ENCODE assay signal across 2 cellular contexts in the genomic region with DNA sequence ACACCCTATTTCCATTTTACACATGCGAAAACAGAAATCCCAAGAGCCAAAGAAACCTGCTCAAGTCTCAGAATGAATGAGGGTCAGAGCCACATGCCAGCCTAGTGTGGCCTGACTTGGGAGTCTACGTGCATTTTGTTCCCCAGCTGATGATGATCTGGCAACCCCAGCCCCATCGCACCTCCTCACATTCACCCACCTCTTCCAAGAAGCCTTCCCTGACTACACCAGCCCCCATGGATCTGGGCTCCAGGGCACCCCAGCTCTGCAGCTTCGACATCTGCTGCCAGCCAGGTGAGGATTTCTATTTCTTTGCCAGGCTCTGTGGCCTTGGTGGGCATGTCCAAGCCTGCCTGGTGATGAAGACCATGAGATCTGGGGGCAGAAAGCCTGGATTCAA.
TF ChIP-seq lines count a peak whose summit lies in the region.

No MANE protein-coding gene starts in this region.

TF ChIP-seq in HEK293, 187 proteins besides CTCF, POLR2A, EP300 and RAD21:
- TF ChIP-seq ZNF623 (tag by site-specific recombination; IDR thresholded peaks at IDR 0.05) (peak; percentile 52), SETDB1 (IDR thresholded peaks at IDR 0.05; ENCODE audit: insufficient read length, low read length) (no peak)

TF ChIP-seq in K562, 482 proteins besides CTCF, POLR2A, EP300 and RAD21:
- TF ChIP-seq CC2D1A (IDR thresholded peaks at IDR 0.05) (no peak), ZFP36 (IDR thresholded peaks at IDR 0.05; ENCODE audit: low read depth, low read length, partially characterized antibody) (peak; percentile 56), ZNF143 (CRISPR knock-in tag; IDR thresholded peaks at IDR 0.05) (no peak)
- TF ChIP-seq, protein P1, sequence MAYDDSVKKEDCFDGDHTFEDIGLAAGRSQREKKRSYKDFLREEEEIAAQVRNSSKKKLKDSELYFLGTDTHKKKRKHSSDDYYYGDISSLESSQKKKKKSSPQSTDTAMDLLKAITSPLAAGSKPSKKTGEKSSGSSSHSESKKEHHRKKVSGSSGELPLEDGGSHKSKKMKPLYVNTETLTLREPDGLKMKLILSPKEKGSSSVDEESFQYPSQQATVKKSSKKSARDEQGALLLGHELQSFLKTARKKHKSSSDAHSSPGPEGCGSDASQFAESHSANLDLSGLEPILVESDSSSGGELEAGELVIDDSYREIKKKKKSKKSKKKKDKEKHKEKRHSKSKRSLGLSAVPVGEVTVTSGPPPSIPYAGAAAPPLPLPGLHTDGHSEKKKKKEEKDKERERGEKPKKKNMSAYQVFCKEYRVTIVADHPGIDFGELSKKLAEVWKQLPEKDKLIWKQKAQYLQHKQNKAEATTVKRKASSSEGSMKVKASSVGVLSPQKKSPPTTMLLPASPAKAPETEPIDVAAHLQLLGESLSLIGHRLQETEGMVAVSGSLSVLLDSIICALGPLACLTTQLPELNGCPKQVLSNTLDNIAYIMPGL (CRISPR knock-in tag; IDR thresholded peaks at IDR 0.05), result no peak
